In the genomic region with DNA sequence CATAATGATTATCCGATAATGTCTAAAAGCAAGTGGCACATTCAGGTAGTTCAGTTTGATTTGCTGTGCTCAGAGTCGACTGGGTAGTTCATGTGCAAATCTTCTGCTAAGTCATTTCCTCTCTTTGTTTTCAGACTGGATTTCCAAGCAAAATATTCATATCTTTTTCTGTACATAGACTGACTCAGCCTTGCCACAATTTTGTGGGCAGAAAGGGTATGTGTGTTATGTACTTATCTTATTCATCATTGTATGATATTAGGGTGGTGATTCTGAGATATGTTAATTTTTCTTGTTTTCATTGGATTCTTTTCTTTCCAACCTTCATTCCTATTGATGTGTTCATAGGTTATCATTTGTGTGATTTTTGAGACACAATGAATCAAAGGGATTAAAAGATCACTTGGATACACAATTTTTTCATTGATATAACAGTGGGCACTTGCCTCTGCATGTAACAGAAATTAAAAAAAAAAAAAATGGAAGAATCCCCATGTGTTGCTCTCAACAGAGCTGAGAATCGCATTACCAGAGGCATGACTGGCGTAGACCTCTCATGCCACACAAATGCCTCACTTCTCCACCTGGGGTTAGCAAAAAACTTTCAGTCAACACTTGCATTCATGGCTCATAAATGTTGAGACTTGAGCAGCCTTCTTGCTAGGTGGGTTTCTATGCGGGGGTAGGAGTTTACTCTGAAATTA, we compare ENCODE assay signal across 10 cellular contexts.
DNase-seq lines count a peak whose midpoint lies in the region; ATAC-seq, FAIRE-seq and TF ChIP-seq lines count a peak whose summit lies in the region.
"Had no signal": no experiment of that assay in that cellular context is flagged by ENCODE, and none has a peak within 500 bp of the region (broad histone marks: within the 10 kb centered on the region; RNA-seq: fewer than 3 reads in every experiment).

No MANE protein-coding gene starts in this region.

- in situ Hi-C loops in HepG2 (cut with HindIII; ENCODE audit: extremely low pct_ligation_motif_present, low pct_unique_long_range_greater_than_20kb): no loop called here

- no peaks in the 10 kb centered on the region for H3K36me3 Mint-ChIP-seq in chondrocyte (ENCODE audit: low read depth)

- no peaks in the 10 kb centered on the region for H3K79me1 ChIP-seq in trophoblast cell (ENCODE audit: low read length)

- H2AFZ ChIP-seq in PC-3 (ENCODE audit: low read length) (no peak overlapping the region), trophoblast cell (ENCODE audit: insufficient read depth, low read length, poor library complexity) (no peak overlapping the region), HepG2 (ENCODE audit: low read length) (no peak overlapping the region)

- H4K91ac ChIP-seq in trophoblast cell (ENCODE audit: low read depth, low read length): no peak overlapping the region

- H3K4me3 Mint-ChIP-seq in chondrocyte (ENCODE audit: unreplicated experiment): no peak overlapping the region
- H3K4me3 Mint-ChIP-seq: naive B cell had no signal

- no peaks in the 10 kb centered on the region for H3K27me3 Mint-ChIP-seq in chondrocyte (ENCODE audit: low read depth)

- H3K23ac ChIP-seq in trophoblast cell (ENCODE audit: low read length): no peak overlapping the region

- H4K12ac ChIP-seq in trophoblast cell (ENCODE audit: low read depth, low read length): no peak overlapping the region

- no peaks in the 10 kb centered on the region for H3K9me3 ChIP-seq in PC-3 (ENCODE audit: low read length)
- no peaks in the 10 kb centered on the region for H3K9me3 ChIP-seq in trophoblast cell (ENCODE audit: insufficient read depth, low read depth, low read length)
- no peaks in the 10 kb centered on the region for H3K9me3 ChIP-seq in gastroesophageal sphincter
- H3K9me3 ChIP-seq in HepG2 (ENCODE audit: low read length): no peaks in the 10 kb centered on the region

- ATAC-seq in PC-3: peak; percentile 74
- ATAC-seq in gastroesophageal sphincter: no peak
- no peak for ATAC-seq in HepG2

- no peak overlapping the region for H2BK12ac ChIP-seq in trophoblast cell (ENCODE audit: low read length)

- BruUV-seq in PC-3 (replicated peaks; lab: Mats Ljungman, UMichigan): TSS peak; percentile 9
- BruUV-seq in HepG2 (replicated peaks; lab: Mats Ljungman, UMichigan): no TSS peak

- H4K20me1 ChIP-seq in PC-3 (ENCODE audit: low read length) (no peaks in the 10 kb centered on the region), HepG2 (ENCODE audit: insufficient read depth, low read length) (no peaks in the 10 kb centered on the region)

- H2BK120ac ChIP-seq in trophoblast cell (ENCODE audit: insufficient read depth, low read length, poor library complexity): no peak overlapping the region

- H3K14ac ChIP-seq in trophoblast cell (ENCODE audit: low read length): no peak overlapping the region

- H3K4ac ChIP-seq in trophoblast cell (ENCODE audit: low read depth, low read length): no peak overlapping the region

- no peak overlapping the region for H3K18ac ChIP-seq in trophoblast cell (ENCODE audit: low read length)

- no peak for FAIRE-seq in HepG2 (lab: Jason Lieb, UNC)

- H3K4me2 ChIP-seq in PC-3 (ENCODE audit: low read length) (peak overlapping the region; percentile 64), trophoblast cell (ENCODE audit: low read length) (no peak overlapping the region), HepG2 (ENCODE audit: low read depth, low read length) (no peak overlapping the region)

- no peaks in the 10 kb centered on the region for H3K9me2 ChIP-seq in PC-3 (replicated peaks; ENCODE audit: low read length)

- peaks cover 58% of the 10 kb centered on the region for H3K4me1 ChIP-seq in PC-3 (ENCODE audit: insufficient read depth, low read length)
- peaks cover 0 to under 1% of the 10 kb centered on the region in 2 experiments for H3K4me1 ChIP-seq in trophoblast cell (ENCODE audit: control insufficient read depth in 1 of 2, insufficient read depth in 2 of 2, low read length in 2 of 2)
- H3K4me1 ChIP-seq in gastroesophageal sphincter: peaks cover 6 to 40% (median 19%) of the 10 kb centered on the region in 3 donors
- no peaks in the 10 kb centered on the region for H3K4me1 ChIP-seq in HepG2 (ENCODE audit: insufficient read depth, low read length)

- peak overlapping the region; percentile 91 for H3K9ac ChIP-seq in PC-3 (ENCODE audit: low read length)
- H3K9ac ChIP-seq in trophoblast cell (ENCODE audit: low read length): no peak overlapping the region
- no peak overlapping the region for H3K9ac ChIP-seq in HepG2 (ENCODE audit: insufficient read depth, low read depth, low read length)

- H3K4me1 Mint-ChIP-seq in chondrocyte (ENCODE audit: low read depth): peaks cover 54% of the 10 kb centered on the region

- H3K79me2 ChIP-seq in PC-3 (ENCODE audit: low read length) (no peaks in the 10 kb centered on the region), trophoblast cell (ENCODE audit: control insufficient read depth, insufficient read depth, low read length, poor library complexity) (no peaks in the 10 kb centered on the region), HepG2 (ENCODE audit: insufficient read depth, low read length) (no peaks in the 10 kb centered on the region)

- H2AK5ac ChIP-seq in trophoblast cell (ENCODE audit: low read length): no peak overlapping the region

- TF ChIP-seq CTCF in PC-3 (conservative IDR thresholded peaks at IDR 0.05; ENCODE audit: low read depth, low read length) (no peak), chondrocyte (IDR thresholded peaks at IDR 0.05) (no peak), gastroesophageal sphincter (IDR thresholded peaks at IDR 0.05) (peak in 1 of 4 experiments; percentile 14), HepG2 (CRISPR knock-in tag; IDR thresholded peaks at IDR 0.05) (no peak)

- POLR2A ChIA-PET in PC-3 (lab: Charles Lee; ENCODE audit: unreplicated experiment) (interaction anchor here (0.6 kb wide), 1 partner anchor 322 kb away, joined by 3 read pairs; no protein-coding TSS in a partner anchor), HepG2 (lab: Yijun Ruan, JAX) (no interaction called here)

- CTCF ChIA-PET in PC-3 (lab: Charles Lee): interaction anchor here (0.7 kb wide), 2 partner anchors 87 to 209 kb away, joined by 3 to 4 read pairs; no protein-coding TSS in a partner anchor
- CTCF ChIA-PET in HepG2 (lab: Yijun Ruan, JAX; ENCODE audit: low intra/inter-chr PET ratio, low total read pairs): no interaction called here

- H3K36me3 ChIP-seq in PC-3 (ENCODE audit: low read depth, low read length): no peaks in the 10 kb centered on the region
- no peaks in the 10 kb centered on the region for H3K36me3 ChIP-seq in trophoblast cell (ENCODE audit: control insufficient read depth in 1 of 2, insufficient read depth in 2 of 2, low read length in 2 of 2)
- H3K36me3 ChIP-seq in gastroesophageal sphincter: no peaks in the 10 kb centered on the region
- no peaks in the 10 kb centered on the region for H3K36me3 ChIP-seq in HepG2 (replicated peaks in 1 of 2; ENCODE audit: control insufficient read depth in 1 of 2, insufficient read depth in 2 of 2, low read length in 2 of 2)

- no peak overlapping the region for H2BK5ac ChIP-seq in trophoblast cell (ENCODE audit: low read depth, low read length, poor library complexity)

- H3F3A ChIP-seq in PC-3 (ENCODE audit: low read length, unreplicated experiment): peaks cover 7% of the 10 kb centered on the region

- peak overlapping the region; percentile 72 for H3K27ac Mint-ChIP-seq in chondrocyte (ENCODE audit: unreplicated experiment)
- H3K27ac Mint-ChIP-seq: naive B cell had no signal

- TF ChIP-seq EP300 in gastroesophageal sphincter (IDR thresholded peaks at IDR 0.05): no peak
- TF ChIP-seq EP300 in HepG2 (IDR thresholded peaks at IDR 0.05; ENCODE audit: low read depth in 2 of 2, low read length in 2 of 2): no peak
- no peak for TF ChIP-seq EP300 in HepG2 (CRISPR knock-in tag; IDR thresholded peaks at IDR 0.05; ENCODE audit: borderline replicate concordance)

- TF ChIP-seq POLR2A in gastroesophageal sphincter (IDR thresholded peaks at IDR 0.05) (no peak), HepG2 (IDR thresholded peaks at IDR 0.05; ENCODE audit: insufficient read depth in 1 of 2, low read depth in 2 of 2, low read length in 2 of 2) (no peak)

- WGBS in trophoblast cell (ENCODE audit: extremely low coverage, insufficient coverage, insufficient read length): no CpG with 5 or more reads among the region's 5 CpGs
- 69 to 76% methylated on average over 4 to 5 of the region's 5 CpGs for WGBS in gastroesophageal sphincter (ENCODE audit: low coverage in 1 of 2), 2 donors
- WGBS in HepG2 (ENCODE audit: low lambda C conversion rate): 47% methylated on average over 5 of the region's 5 CpGs

- TF ChIP-seq RAD21 in HepG2 (CRISPR knock-in tag; IDR thresholded peaks at IDR 0.05): no peak

- DNase-seq in GM04503 (ENCODE audit: low read depth): peak; percentile 79
- peak; percentile 96 for DNase-seq in PC-3
- DNase-seq in chondrocyte (ENCODE audit: low spot score): no peak
- peak; percentile 42 to 68 for DNase-seq in trophoblast cell
- no peak for DNase-seq in NCI-H510A treated with DMSO at 0.1 percent for 48 hours (lab: John Stamatoyannopoulos, UW)
- no peak for DNase-seq in HepG2 (ENCODE audit: low spot score)
- DNase-seq: GOT3; naive B cell; NK-92 treated with Interleukin-12 subunit alpha and Interleukin-12 subunit beta, amount 100 ng/mL, for 24 hours had no signal

- H3K4me3 ChIP-seq in PC-3 (ENCODE audit: low read length): peak overlapping the region; percentile 45; the same call in 1 of the 2 replicates
- no peak overlapping the region for H3K4me3 ChIP-seq in trophoblast cell (ENCODE audit: low read depth, low read length)
- no peak overlapping the region for H3K4me3 ChIP-seq in gastroesophageal sphincter
- no peak overlapping the region for H3K4me3 ChIP-seq in HepG2 (replicated peaks in 1 of 3; ENCODE audit: insufficient read depth in 1 of 3, low read depth in 2 of 3, low read length in 3 of 3)

- no peaks in the 10 kb centered on the region for H3K9me3 Mint-ChIP-seq in chondrocyte (ENCODE audit: low read depth)

- intact Hi-C loops in PC-3 (cut with micrococcal nuclease): loop anchor here (1.0 to 10.0 kb wide), 8 partner anchors 34 to 308 kb away; no protein-coding TSS in a partner anchor
- intact Hi-C loops in HepG2 (cut with micrococcal nuclease; ENCODE audit: unreplicated experiment): no loop called here

- H3K27me3 ChIP-seq in PC-3 (ENCODE audit: low read length) (no peaks in the 10 kb centered on the region), trophoblast cell (ENCODE audit: insufficient read depth, low read length) (no peaks in the 10 kb centered on the region), gastroesophageal sphincter (no peaks in the 10 kb centered on the region), HepG2 (ENCODE audit: control insufficient read depth in 1 of 2, insufficient read depth in 2 of 2, low read length in 2 of 2) (no peaks in the 10 kb centered on the region)

- H3K27ac ChIP-seq in PC-3 (ENCODE audit: low read length) (peak overlapping the region; percentile 97), trophoblast cell (ENCODE audit: low read depth, low read length) (no peak overlapping the region), gastroesophageal sphincter (peak overlapping the region in 2 of 4 donors; percentile 5 to 21), HepG2 (ENCODE audit: extremely low read length, insufficient read depth, low read length) (no peak overlapping the region)

- H4K8ac ChIP-seq in trophoblast cell (ENCODE audit: low read depth, low read length): no peak overlapping the region

TF ChIP-seq in HepG2, 621 proteins besides CTCF, POLR2A, EP300 and RAD21 (continues in another document):
- no peak for TF ChIP-seq HNF4G (IDR thresholded peaks at IDR 0.05; ENCODE audit: borderline replicate concordance, low read depth, low read length)
- no peak for TF ChIP-seq HNF4G (CRISPR knock-in tag; IDR thresholded peaks at IDR 0.05; ENCODE audit: borderline replicate concordance, low read depth)

Comparison
In these comparisons a context has a peak if more than half of its experiments do, and no peak if none do; other contexts are left out.
1. DNase-seq: peak in GM04503 (single experiment), PC-3 (single experiment) and trophoblast cell (2 of 2); none in chondrocyte (single experiment), NCI-H510A treated with DMSO at 0.1 percent for 48 hours (single experiment) and HepG2 (single experiment).